Comparison of ENCODE assay signal across 2 cellular contexts in genomic region chr12:94806617-94807016, GRCh38.
TF ChIP-seq lines count a peak whose summit lies in the region.

No MANE protein-coding gene starts in this region.

TF ChIP-seq in HEK293, 187 proteins besides CTCF, POLR2A, EP300 and RAD21 (continued from another document):
- TF ChIP-seq PRDM2 (tag by site-specific recombination; IDR thresholded peaks at IDR 0.05; ENCODE audit: borderline replicate concordance) (no peak), ZNF311 (tag by site-specific recombination; IDR thresholded peaks at IDR 0.05; ENCODE audit: borderline replicate concordance) (no peak), ATF2 (tag by site-specific recombination; IDR thresholded peaks at IDR 0.05; ENCODE audit: low read depth) (no peak), ZNF76 (tag by site-specific recombination; IDR thresholded peaks at IDR 0.05; ENCODE audit: borderline replicate concordance, low read depth) (no peak), YY1 (tag by site-specific recombination; IDR thresholded peaks at IDR 0.05) (no peak), ZNF596 (tag by site-specific recombination; IDR thresholded peaks at IDR 0.05) (no peak), ZNF777 (tag by site-specific recombination; IDR thresholded peaks at IDR 0.05; ENCODE audit: borderline replicate concordance) (no peak), ZBTB21 (tag by site-specific recombination; IDR thresholded peaks at IDR 0.05) (no peak), ZNF416 (tag by site-specific recombination; IDR thresholded peaks at IDR 0.05) (no peak), ZNF658 (tag by site-specific recombination; IDR thresholded peaks at IDR 0.05) (no peak), ZNF146 (tag by site-specific recombination; IDR thresholded peaks at IDR 0.05) (no peak), ZNF184 (tag by site-specific recombination; IDR thresholded peaks at IDR 0.05) (no peak), KLF8 (tag by site-specific recombination; IDR thresholded peaks at IDR 0.05) (no peak), PRDM10 (tag by site-specific recombination; IDR thresholded peaks at IDR 0.05) (peak; percentile 56), ZNF704 (tag by site-specific recombination; IDR thresholded peaks at IDR 0.05) (no peak)
TF ChIP-seq in HEK293: peak in this region for 2.

TF ChIP-seq in HepG2, 621 proteins besides CTCF, POLR2A, EP300 and RAD21 (continued from another document):
- no peak for TF ChIP-seq ZNF318 (CRISPR knock-in tag; IDR thresholded peaks at IDR 0.05)
- TF ChIP-seq ZNF674 (CRISPR knock-in tag; IDR thresholded peaks at IDR 0.05; ENCODE audit: low read depth): no peak
- TF ChIP-seq ZNF205 (CRISPR knock-in tag; IDR thresholded peaks at IDR 0.05): no peak
